In genomic region chr10:95728535-95728934, GRCh38 we compare ENCODE assay signal across 16 cellular contexts. TPM values are rescaled to one million over a fixed set of nuclear protein-coding genes. Genes with fewer than 3 reads are reported as not detected.
A peak's percentile ranks its signal among the peaks of the same experiment; 100 is the strongest.
DNase-seq lines count a peak whose midpoint lies in the region; ATAC-seq, FAIRE-seq and TF ChIP-seq lines count a peak whose summit lies in the region.
"Had no signal": no experiment of that assay in that cellular context is flagged by ENCODE, and none has a peak within 500 bp of the region (broad histone marks: within the 10 kb centered on the region; RNA-seq: fewer than 3 reads in every experiment).

No MANE protein-coding gene starts in this region.

- H3K79me2 ChIP-seq in GM12878 (ENCODE audit: control insufficient read depth, insufficient read depth, low read length): no peaks in the 10 kb centered on the region

- H3K4me1 Mint-ChIP-seq in activated naive CD8-positive, alpha-beta T cell treated with anti-CD3 and anti-CD28 coated beads, Interleukin-2, amount 50 U/mL, for 24 hours: no peaks in the 10 kb centered on the region
- H3K4me1 Mint-ChIP-seq: natural killer cell had no signal

- no peak overlapping the region for H3K4me3 Mint-ChIP-seq in activated naive CD8-positive, alpha-beta T cell treated with anti-CD3 and anti-CD28 coated beads, Interleukin-2, amount 50 U/mL, for 24 hours
- H3K4me3 Mint-ChIP-seq: natural killer cell had no signal

- RAD21 ChIA-PET in GM12878 (lab: Charles Lee; ENCODE audit: unreplicated experiment): interaction anchor here (1.0 to 2.2 kb wide), 7 partner anchors 26 to 113 kb away, joined by 3 to 7 read pairs (median 4); partner anchors contain the start of gene TCTN3

- H4K20me1 ChIP-seq in GM12878 (ENCODE audit: control insufficient read depth, insufficient read depth): no peaks in the 10 kb centered on the region

- no peak for TF ChIP-seq POLR2A in GM12878 (IDR thresholded peaks at IDR 0.05; ENCODE audit: low read depth, low read length)

- POLR2A ChIA-PET in GM12878 (lab: Charles Lee): interaction anchor here (2.3 kb wide), 1 partner anchor 12 kb away, joined by 5 read pairs; no protein-coding TSS in a partner anchor

- H3K27me3 Mint-ChIP-seq in activated naive CD8-positive, alpha-beta T cell treated with anti-CD3 and anti-CD28 coated beads, Interleukin-2, amount 50 U/mL, for 24 hours: peaks cover 9% of the 10 kb centered on the region

- no peak overlapping the region for H2AFZ ChIP-seq in GM12878 (ENCODE audit: control insufficient read depth, low read depth, low read length)

- peaks cover 2% of the 10 kb centered on the region for H3K36me3 Mint-ChIP-seq in activated naive CD8-positive, alpha-beta T cell treated with anti-CD3 and anti-CD28 coated beads, Interleukin-2, amount 50 U/mL, for 24 hours (ENCODE audit: low read depth)
- H3K36me3 Mint-ChIP-seq: natural killer cell had no signal

- H3K36me3 ChIP-seq in GM12878 (ENCODE audit: control insufficient read depth in 2 of 2, insufficient read depth in 2 of 2, low read length in 1 of 2): no peaks in the 10 kb centered on the region
- H3K36me3 ChIP-seq in left lung: no peaks in the 10 kb centered on the region
- H3K36me3 ChIP-seq: gastrocnemius medialis, Peyer's patch, right lobe of liver had no signal

- FAIRE-seq in GM12878 (lab: Jason Lieb, UNC): no peak

- no peaks in the 10 kb centered on the region for H3K27me3 ChIP-seq in GM12878 (replicated peaks in 1 of 2; ENCODE audit: control insufficient read depth in 2 of 2, insufficient read depth in 2 of 2, low read length in 1 of 2)
- no peaks in the 10 kb centered on the region for H3K27me3 ChIP-seq in left lung
- H3K27me3 ChIP-seq: gastrocnemius medialis, Peyer's patch, right lobe of liver had no signal

- CTCF ChIA-PET in GM12878 (lab: Yijun Ruan, JAX): interaction anchor here (0.6 to 3.2 kb wide), 5 partner anchors 19 to 288 kb away, joined by 3 to 18 read pairs (median 4); partner anchors contain the start of gene TCTN3

- no peak overlapping the region for H3K4me2 ChIP-seq in GM12878 (ENCODE audit: control insufficient read depth, insufficient read depth)

- intact Hi-C loops in GM12878 (cut with micrococcal nuclease; ENCODE audit: unreplicated experiment) (no loop called here), left lung (cut with DNase I) (no loop called here)

- no peak for ATAC-seq in GM12878
- peak; percentile 37 for ATAC-seq in left lung
- ATAC-seq in GM21360 (IDR thresholded peaks at IDR 0.05; ENCODE audit: unreplicated experiment): no peak
- ATAC-seq in activated naive CD8-positive, alpha-beta T cell treated with anti-CD3 and anti-CD28 coated beads, Interleukin-2, amount 50 U/mL, for 24 hours: no peak
- ATAC-seq: gastrocnemius medialis, natural killer cell had no signal

- DNase-seq in EH (ENCODE audit: low read depth) (peak; percentile 9), LHCN-M2 (ENCODE audit: low read depth) (peak; percentile 61), GM12878 (ENCODE audit: low read depth, low spot score) (no peak), left lung (no peak), NCI-H1417 treated with DMSO at 0.1 percent for 48 hours (lab: John Stamatoyannopoulos, UW) (no peak), midbrain (lab: John Stamatoyannopoulos, UW) (no peak)
- DNase-seq in activated naive CD8-positive, alpha-beta T cell treated with anti-CD3 and anti-CD28 coated beads, Interleukin-2, amount 50 U/mL, for 24 hours: no peak
- DNase-seq: activated naive CD4-positive, alpha-beta T cell treated with anti-CD3 and anti-CD28 coated beads, Interleukin-2, amount 50 U/mL, for 16 hours; C1 segment of cervical spinal cord; gastrocnemius medialis; islet precursor cell; natural killer cell; NCI-H2081; Peyer's patch; right lobe of liver had no signal

- WGBS in GM12878 (ENCODE audit: insufficient coverage, insufficient replicate concordance, low lambda C conversion rate, missing lambda C conversion rate): 77% methylated on average over 4 of the region's 4 CpGs

- H3K4me1 ChIP-seq in GM12878 (ENCODE audit: control insufficient read depth, insufficient read depth, low read length) (peaks cover 7% of the 10 kb centered on the region), left lung (peaks cover 0 to 28% of the 10 kb centered on the region in 2 donors)
- H3K4me1 ChIP-seq: gastrocnemius medialis, Peyer's patch, right lobe of liver had no signal

- TF ChIP-seq RAD21 in GM12878 (IDR thresholded peaks at IDR 0.05; ENCODE audit: insufficient read depth, low read depth, low read length): peak; percentile 40

- in situ Hi-C loops in GM12878 (cut with MboI): no loop called here

- TF ChIP-seq EP300 in GM12878 (IDR thresholded peaks at IDR 0.05; ENCODE audit: borderline replicate concordance in 1 of 2, control insufficient read depth in 1 of 2, low read depth in 2 of 2, low read length in 2 of 2): no peak

- TF ChIP-seq CTCF in GM12878 (IDR thresholded peaks at IDR 0.05 in 2 of 3, conservative IDR thresholded peaks at IDR 0.05 in 1 of 3; ENCODE audit: control insufficient read depth in 2 of 3, extremely low read depth in 1 of 3, insufficient read depth in 1 of 3, low read depth in 3 of 3, low read length in 3 of 3) (no peak), left lung (IDR thresholded peaks at IDR 0.05) (no peak)

- H3K27ac ChIP-seq in GM12878 (ENCODE audit: control insufficient read depth, insufficient read depth) (no peak overlapping the region), left lung (peak overlapping the region in 1 of 2 donors; percentile 66)
- H3K27ac ChIP-seq: right lobe of liver had no signal

- no peak overlapping the region for H3K27ac Mint-ChIP-seq in activated naive CD8-positive, alpha-beta T cell treated with anti-CD3 and anti-CD28 coated beads, Interleukin-2, amount 50 U/mL, for 24 hours
- H3K27ac Mint-ChIP-seq: natural killer cell had no signal

- SMC1A ChIA-PET in GM12878 (lab: Charles Lee; ENCODE audit: uncharacterized antibody, unreplicated experiment): interaction anchor here (0.7 to 1.4 kb wide), 7 partner anchors 9 to 105 kb away, joined by 3 to 9 read pairs (median 3); partner anchors contain the start of gene TCTN3

- H3K9me3 Mint-ChIP-seq in activated naive CD8-positive, alpha-beta T cell treated with anti-CD3 and anti-CD28 coated beads, Interleukin-2, amount 50 U/mL, for 24 hours: peaks cover 8% of the 10 kb centered on the region

- no TSS peak for BruUV-seq in GM12878 (replicated peaks; lab: Mats Ljungman, UMichigan)

- no peak overlapping the region for H3K4me3 ChIP-seq in GM12878
- no peak overlapping the region for H3K4me3 ChIP-seq in left lung
- H3K4me3 ChIP-seq: gastrocnemius medialis, Peyer's patch, right lobe of liver had no signal

- H3K9me3 ChIP-seq in GM12878 (replicated peaks; ENCODE audit: control insufficient read depth, insufficient read depth, low read length): peaks cover 5% of the 10 kb centered on the region; the same call in 2 of the 3 replicates
- peaks cover 0 to 16% of the 10 kb centered on the region in 2 donors for H3K9me3 ChIP-seq in left lung
- H3K9me3 ChIP-seq: gastrocnemius medialis, Peyer's patch, right lobe of liver had no signal

- H3K9ac ChIP-seq in GM12878 (ENCODE audit: control insufficient read depth, insufficient read depth, low read length): no peak overlapping the region

TF ChIP-seq in GM12878, 131 proteins besides CTCF, POLR2A, EP300 and RAD21:
- TF ChIP-seq STAT3 (IDR thresholded peaks at IDR 0.05; ENCODE audit: low read depth, low read length) (no peak), SREBF2 (IDR thresholded peaks at IDR 0.05; ENCODE audit: low read length) (no peak), HDAC6 (IDR thresholded peaks at IDR 0.05; ENCODE audit: unreplicated experiment) (no peak), SPI1 (IDR thresholded peaks at IDR 0.05; ENCODE audit: borderline replicate concordance, insufficient read depth, low read depth, low read length) (no peak), ZNF384 (IDR thresholded peaks at IDR 0.05; ENCODE audit: borderline replicate concordance, low read depth, low read length) (no peak)

RNA-seq across cellular contexts. Expression of gene ENTPD1, which starts 27.4 kb away (rescaled TPM):
- total RNA-seq in LHCN-M2 (2014; rRNA removed) (0.11 TPM in 1 of 2 replicates, not detected in the other), GM12878 (2014; rRNA removed) (174 and 207 TPM in 2 replicates), GM12878 (2014; rRNA removed; fragmentation: Illumina TruSeq; extraction: Trizol) (211 and 225 TPM in 2 replicates), GM12878 (2021) (191 and 192 TPM in 2 replicates), left lung (10 to 100 TPM; 31.4 to 37.6 TPM)
- 0.35 TPM for polyA plus RNA-seq in LHCN-M2 (2012)
- total RNA-seq in GM12878 (2013; cell fraction: nucleolus; rRNA removed): 1,304 and 1,321 TPM in 2 replicates
- polyA plus RNA-seq in GM12878 (2011; ENCODE audit: low read depth): 134 TPM
- polyA plus RNA-seq in GM12878 (2011; rRNA removed) (413 and 501 TPM in 2 replicates), GM12878 (2014; fragmentation: Illumina TruSeq; extraction: Trizol) (267 and 329 TPM in 2 replicates), GM12878 (2014; fragmentation: Nextera tagmentation; extraction: Ambion mirVana) (100 to 1,000 TPM; 110 to 113 TPM), GM12878 (2014; rRNA removed) (126 and 147 TPM in 2 replicates), GM12878 (2016; fragmentation: Nextera tagmentation; extraction: Ambion mirVana) (100 to 1,000 TPM; 129 to 137 TPM)
- polyA plus RNA-seq in GM12878 (2011; cell fraction: cytosol; rRNA removed): 240 and 247 TPM in 2 replicates
- 347 and 487 TPM in 2 replicates for polyA plus RNA-seq in GM12878 (2011; cell fraction: nucleus; rRNA removed)
- polyA plus RNA-seq in GM12878 (2012): 141 and 153 TPM in 2 replicates
- polyA minus RNA-seq in GM12878 (2011; rRNA and poly(A)+ RNA removed): 467 and 533 TPM in 2 replicates
- polyA minus RNA-seq in GM12878 (2011; cell fraction: cytosol; rRNA and poly(A)+ RNA removed): 132 and 154 TPM in 2 replicates
- polyA minus RNA-seq in GM12878 (2011; cell fraction: nucleus; rRNA and poly(A)+ RNA removed): 363 and 434 TPM in 2 replicates

RNA-seq across cellular contexts. Expression of gene TCTN3, which starts 34.8 kb away (rescaled TPM):
- 43.2 and 52.8 TPM in 2 replicates for total RNA-seq in LHCN-M2 (2014; rRNA removed)
- polyA plus RNA-seq in LHCN-M2 (2012): 31.7 TPM
- 63.8 and 67.8 TPM in 2 replicates for total RNA-seq in GM12878 (2013; cell fraction: nucleolus; rRNA removed)
- total RNA-seq in GM12878 (2014; rRNA removed): 31.4 and 36.1 TPM in 2 replicates
- total RNA-seq in GM12878 (2014; rRNA removed; fragmentation: Illumina TruSeq; extraction: Trizol): 21.7 and 23.9 TPM in 2 replicates
- 27.0 and 27.1 TPM in 2 replicates for total RNA-seq in GM12878 (2021)
- polyA plus RNA-seq in GM12878 (2011; ENCODE audit: low read depth): 17.2 TPM
- polyA plus RNA-seq in GM12878 (2011; rRNA removed): 36.2 and 45.0 TPM in 2 replicates
- 40.8 and 45.2 TPM in 2 replicates for polyA plus RNA-seq in GM12878 (2011; cell fraction: cytosol; rRNA removed)
- polyA plus RNA-seq in GM12878 (2011; cell fraction: nucleus; rRNA removed): 38.9 and 44.1 TPM in 2 replicates
- 16.8 and 20.9 TPM in 2 replicates for polyA plus RNA-seq in GM12878 (2012)
- 31.1 and 33.4 TPM in 2 replicates for polyA plus RNA-seq in GM12878 (2014; fragmentation: Illumina TruSeq; extraction: Trizol)
- polyA plus RNA-seq in GM12878 (2014; fragmentation: Nextera tagmentation; extraction: Ambion mirVana): 10 to 100 TPM; 20.0 to 24.0 TPM
- 23.2 and 25.0 TPM in 2 replicates for polyA plus RNA-seq in GM12878 (2014; rRNA removed)
- polyA plus RNA-seq in GM12878 (2016; fragmentation: Nextera tagmentation; extraction: Ambion mirVana): 10 to 100 TPM; 46.7 to 48.7 TPM
- polyA minus RNA-seq in GM12878 (2011; rRNA and poly(A)+ RNA removed): 48.1 and 62.2 TPM in 2 replicates
- polyA minus RNA-seq in GM12878 (2011; cell fraction: cytosol; rRNA and poly(A)+ RNA removed): 19.2 and 20.3 TPM in 2 replicates
- 39.7 and 77.6 TPM in 2 replicates for polyA minus RNA-seq in GM12878 (2011; cell fraction: nucleus; rRNA and poly(A)+ RNA removed)
- total RNA-seq in left lung: 10 to 100 TPM; 36.2 to 43.8 TPM

Comparison
In these comparisons a context has a peak if more than half of its experiments do, and no peak if none do; other contexts are left out.
1. DNase-seq: peak in EH (single experiment) and LHCN-M2 (single experiment); none in GM12878 (single experiment), left lung (0 of 2), NCI-H1417 treated with DMSO at 0.1 percent for 48 hours (single experiment), midbrain (single experiment) and activated naive CD8-positive, alpha-beta T cell treated with anti-CD3 and anti-CD28 coated beads, Interleukin-2, amount 50 U/mL, for 24 hours (single experiment).
2. RNA of gene ENTPD1, which starts 27.4 kb away (total RNA-seq): 174 to 1,321 TPM in GM12878 and 31.4 to 37.6 TPM in left lung; 0.11 TPM in LHCN-M2; every median in the first group is over 10 times any median in the second.